9 cellular contexts compared by ENCODE assay signal in genomic region chr6:108832738-108833137, GRCh38.
"Had no signal": no experiment of that assay in that cellular context is flagged by ENCODE, and none has a peak within 500 bp of the region (broad histone marks: within the 10 kb centered on the region; RNA-seq: fewer than 3 reads in every experiment).

No MANE protein-coding gene starts in this region.

- H3K27ac ChIP-seq: GM23248, HL-60 had no signal

- ATAC-seq: HCT116, K562 had no signal

- H3K4me3 ChIP-seq: GM23248, HAP-1, K562 had no signal

- FAIRE-seq: K562 had no signal

- H2AFZ ChIP-seq: GM23248 had no signal

- H3K36me3 ChIP-seq: HAP-1 had no signal

- H3K27ac Mint-ChIP-seq: HFFc6 had no signal

- H3K9ac ChIP-seq: GM23248 had no signal

- H3K9me3 Mint-ChIP-seq: HFFc6 had no signal

- DNase-seq: GOT3, H7, HFFc6, KG1 had no signal

- H3K4me3 Mint-ChIP-seq: HFFc6 had no signal
